Comparison of ENCODE assay signal across 13 cellular contexts in genomic region chr14:101495827-101496778, GRCh38.
A peak's percentile ranks its signal among the peaks of the same experiment; 100 is the strongest.
DNase-seq lines count a peak whose midpoint lies in the region; ATAC-seq and TF ChIP-seq lines count a peak whose summit lies in the region.
"Had no signal": no experiment of that assay in that cellular context is flagged by ENCODE, and none has a peak within 500 bp of the region (broad histone marks: within the 10 kb centered on the region; RNA-seq: fewer than 3 reads in every experiment).

No MANE protein-coding gene starts in this region.

- H3K36me3 ChIP-seq in NT2/D1 (ENCODE audit: insufficient read depth, insufficient read length, low read length) (no peaks in the 10 kb centered on the region), stomach (no peaks in the 10 kb centered on the region)
- H3K36me3 ChIP-seq: BE2C had no signal

- H3K9me3 ChIP-seq in NT2/D1 (ENCODE audit: insufficient read depth, low read length) (no peaks in the 10 kb centered on the region; the same call in 1 of the 2 replicates), stomach (no peaks in the 10 kb centered on the region)
- H3K9me3 ChIP-seq: BE2C had no signal

- intact Hi-C loops in stomach (cut with DNase I; ENCODE audit: low total_unique reads), result no loop called here

- DNase-seq in NT2/D1 (ENCODE audit: low read depth, low spot score) (peak; percentile 23), chondrocyte (ENCODE audit: low spot score) (peak; percentile 82), left lobe of liver (ENCODE audit: low spot score) (peak; percentile 82), stomach (peak; percentile 20), NCI-H526 treated with DMSO at 0.1 percent for 48 hours (lab: John Stamatoyannopoulos, UW) (no peak), putamen (ENCODE audit: low spot score) (no peak)
- DNase-seq: BE2C; MM.1S; NCI-H2029 treated with DMSO at 0.1 percent for 48 hours; NCI-H774; stimulated activated CD4-positive, alpha-beta T cell treated with anti-CD3 and anti-CD28 coated beads, Interleukin-4, amount 100 ng/mL, for 4 hours had no signal

- H3K27me3 Mint-ChIP-seq in chondrocyte (ENCODE audit: low read depth), result peaks cover 18% of the 10 kb centered on the region

- no peak overlapping the region for H3K4me3 ChIP-seq in NT2/D1 (ENCODE audit: insufficient read length, low read depth)
- no peak overlapping the region for H3K4me3 ChIP-seq in stomach

- ATAC-seq in left lobe of liver (peak; percentile 90), esophagus mucosa (no peak)
- ATAC-seq: naive thymus-derived CD8-positive, alpha-beta T cell had no signal

- no peaks in the 10 kb centered on the region for H3K4me1 Mint-ChIP-seq in chondrocyte (ENCODE audit: low read depth)
- H3K4me1 Mint-ChIP-seq: naive thymus-derived CD8-positive, alpha-beta T cell had no signal

- H3K27me3 ChIP-seq in NT2/D1 (ENCODE audit: insufficient read depth, insufficient read length), result no peaks in the 10 kb centered on the region
- peaks cover 0 to 53% (median 3%) of the 10 kb centered on the region in 3 donors for H3K27me3 ChIP-seq in stomach
- H3K27me3 ChIP-seq: BE2C had no signal

- H3K4me1 ChIP-seq in NT2/D1 (ENCODE audit: insufficient read depth, insufficient read length) (peaks cover 10% of the 10 kb centered on the region), stomach (peaks cover 0 to 3% (median 0%) of the 10 kb centered on the region in 4 donors)
- H3K4me1 ChIP-seq: BE2C had no signal

- no peak overlapping the region for H3K4me3 Mint-ChIP-seq in chondrocyte (ENCODE audit: unreplicated experiment)
- H3K4me3 Mint-ChIP-seq: naive thymus-derived CD8-positive, alpha-beta T cell had no signal

- TF ChIP-seq POLR2A in stomach (IDR thresholded peaks at IDR 0.05), result no peak

- TF ChIP-seq EP300 in stomach (IDR thresholded peaks at IDR 0.05), result no peak

- H3K27ac Mint-ChIP-seq in chondrocyte (ENCODE audit: unreplicated experiment), result no peak overlapping the region
- H3K27ac Mint-ChIP-seq: naive thymus-derived CD8-positive, alpha-beta T cell had no signal

- no peak overlapping the region for H3K27ac ChIP-seq in stomach

- H3K9ac ChIP-seq in NT2/D1 (ENCODE audit: insufficient read length, low read depth), result peak overlapping the region; percentile 22

- no peaks in the 10 kb centered on the region for H3K36me3 Mint-ChIP-seq in chondrocyte (ENCODE audit: low read depth)

- peaks cover 9% of the 10 kb centered on the region for H3K9me3 Mint-ChIP-seq in chondrocyte (ENCODE audit: low read depth)

- no peak for TF ChIP-seq CTCF in chondrocyte (IDR thresholded peaks at IDR 0.05)
- TF ChIP-seq CTCF in stomach (IDR thresholded peaks at IDR 0.05), result no peak

- WGBS in stomach, 5 donors, result 36 to 56% (median 42%) methylated on average over 26 to 30 of the region's 30 CpGs

Comparison
In these comparisons a context has a peak if more than half of its experiments do, and no peak if none do; other contexts are left out.
1. DNase-seq: peak in NT2/D1 (single experiment), chondrocyte (single experiment), left lobe of liver (single experiment) and stomach (single experiment); none in NCI-H526 treated with DMSO at 0.1 percent for 48 hours (single experiment) and putamen (single experiment).